Comparison of ENCODE assay signal across 39 cellular contexts in the genomic region with DNA sequence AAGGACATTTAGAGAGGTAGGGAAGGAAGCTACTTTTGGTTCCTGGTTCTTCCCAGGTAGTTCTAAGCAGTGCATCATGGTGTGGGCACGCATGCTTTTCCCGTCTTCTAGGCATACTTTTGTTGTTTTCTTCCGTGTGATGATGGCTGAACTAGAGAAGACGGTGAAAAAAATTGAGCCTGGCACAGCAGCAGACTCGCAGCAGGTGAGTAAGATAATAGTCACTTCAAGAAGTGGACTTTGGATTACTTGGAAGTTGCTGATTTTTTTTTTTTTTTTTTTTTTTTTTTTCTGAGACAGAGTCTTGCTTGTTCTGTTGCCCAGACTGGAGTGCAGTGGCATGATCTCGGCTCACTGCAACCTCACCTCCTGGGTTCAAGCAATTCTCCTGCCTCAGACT. TPM values are rescaled to one million over a fixed set of nuclear protein-coding genes. Genes with fewer than 3 reads are reported as not detected.
"Had no signal": no experiment of that assay in that cellular context is flagged by ENCODE, and none has a peak within 500 bp of the region (broad histone marks: within the 10 kb centered on the region; RNA-seq: fewer than 3 reads in every experiment).

No MANE protein-coding gene starts in this region.

- H3K27ac Mint-ChIP-seq: activated CD4-positive, alpha-beta memory T cell treated with anti-CD3 and anti-CD28 coated beads for 36 hours; activated CD4-positive, alpha-beta T cell treated with anti-CD3 and anti-CD28 coated beads, Interleukin-2, amount 10 ng/mL, durations not matched to agents 24 days and 14 days; activated naive CD4-positive, alpha-beta T cell treated with anti-CD3 and anti-CD28 coated beads for 36 hours; activated naive CD8-positive, alpha-beta T cell treated with anti-CD3 and anti-CD28 coated beads for 36 hours; activated T-helper 1 cell treated with anti-CD3 and anti-CD28 coated beads, Interleukin-12 subunit alpha, Interleukin-12 subunit beta, Interleukin-2, Interleukin-4 antibody, amounts not matched to agents 30 ng/mL and 10 ng/mL and 1 ng/mL, durations not matched to agents 14 hours and 24 hours and 36 hours; brain; endodermal cell; immature natural killer cell; nephron; stimulated activated memory B cell treated with anti-CD40 and anti-IgM and Interleukin-4, amounts not matched to agents 10 μg/mL and 1 μg/mL and 100 μg/mL, for 72 hours had no signal

- H3K9me3 ChIP-seq: adrenal gland, lower lobe of right lung, sigmoid colon, tibial artery had no signal

- H3K4me1 Mint-ChIP-seq: activated CD4-positive, alpha-beta T cell treated with anti-CD3 and anti-CD28 coated beads, Interleukin-2, amount 10 ng/mL, durations not matched to agents 24 days and 14 days; activated naive CD8-positive, alpha-beta T cell treated with anti-CD3 and anti-CD28 coated beads for 36 hours; brain; endodermal cell; immature natural killer cell; nephron; stimulated activated memory B cell treated with anti-CD40 and anti-IgM and Interleukin-4, amounts not matched to agents 10 μg/mL and 1 μg/mL and 100 μg/mL, for 72 hours; stimulated activated naive CD8-positive, alpha-beta T cell treated with anti-CD3 and anti-CD28 coated beads, Interleukin-15, amount 100 ng/mL, for 72 hours had no signal

- H3K4me1 ChIP-seq: adrenal gland, lower lobe of right lung, sigmoid colon, tibial artery had no signal

- H3K27me3 ChIP-seq: adrenal gland, sigmoid colon, tibial artery had no signal

- H3K4me3 Mint-ChIP-seq: activated CD4-positive, alpha-beta memory T cell treated with anti-CD3 and anti-CD28 coated beads for 36 hours; activated CD4-positive, alpha-beta T cell treated with anti-CD3 and anti-CD28 coated beads, Interleukin-2, amount 10 ng/mL, durations not matched to agents 24 days and 14 days; activated naive CD4-positive, alpha-beta T cell treated with anti-CD3 and anti-CD28 coated beads for 36 hours; activated naive CD8-positive, alpha-beta T cell treated with anti-CD3 and anti-CD28 coated beads for 36 hours; activated T-helper 1 cell treated with anti-CD3 and anti-CD28 coated beads, Interleukin-12 subunit alpha, Interleukin-12 subunit beta, Interleukin-2, Interleukin-4 antibody, amounts not matched to agents 30 ng/mL and 10 ng/mL and 1 ng/mL, durations not matched to agents 14 hours and 24 hours and 36 hours; brain; endodermal cell; immature natural killer cell; nephron; stimulated activated memory B cell treated with anti-CD40 and anti-IgM and Interleukin-4, amounts not matched to agents 10 μg/mL and 1 μg/mL and 100 μg/mL, for 72 hours; stimulated activated naive CD8-positive, alpha-beta T cell treated with anti-CD3 and anti-CD28 coated beads, Interleukin-15, amount 100 ng/mL, for 72 hours had no signal

- H3K27me3 Mint-ChIP-seq: activated CD4-positive, alpha-beta memory T cell treated with anti-CD3 and anti-CD28 coated beads for 36 hours; activated CD4-positive, alpha-beta T cell treated with anti-CD3 and anti-CD28 coated beads, Interleukin-2, amount 10 ng/mL, durations not matched to agents 24 days and 14 days; activated naive CD8-positive, alpha-beta T cell treated with anti-CD3 and anti-CD28 coated beads for 36 hours; brain; stimulated activated memory B cell treated with anti-CD40 and anti-IgM and Interleukin-4, amounts not matched to agents 10 μg/mL and 1 μg/mL and 100 μg/mL, for 72 hours; stimulated activated naive CD8-positive, alpha-beta T cell treated with anti-CD3 and anti-CD28 coated beads, Interleukin-15, amount 100 ng/mL, for 72 hours had no signal

- FAIRE-seq: kidney had no signal

- ATAC-seq: esophagus mucosa; left lobe of liver; lower lobe of right lung; stimulated activated memory B cell treated with anti-CD40 and anti-IgM and Interleukin-4, amounts not matched to agents 10 μg/mL and 1 μg/mL and 100 μg/mL, for 72 hours; stimulated activated naive CD8-positive, alpha-beta T cell treated with anti-CD3 and anti-CD28 coated beads, Interleukin-15, amount 100 ng/mL, for 72 hours had no signal

- H3K36me3 Mint-ChIP-seq: brain had no signal

- H3K9me3 Mint-ChIP-seq: activated CD4-positive, alpha-beta memory T cell treated with anti-CD3 and anti-CD28 coated beads for 36 hours; activated CD4-positive, alpha-beta T cell treated with anti-CD3 and anti-CD28 coated beads, Interleukin-2, amount 10 ng/mL, durations not matched to agents 24 days and 14 days; activated naive CD4-positive, alpha-beta T cell treated with anti-CD3 and anti-CD28 coated beads for 36 hours; activated naive CD8-positive, alpha-beta T cell treated with anti-CD3 and anti-CD28 coated beads for 36 hours; activated T-helper 1 cell treated with anti-CD3 and anti-CD28 coated beads, Interleukin-12 subunit alpha, Interleukin-12 subunit beta, Interleukin-2, Interleukin-4 antibody, amounts not matched to agents 30 ng/mL and 10 ng/mL and 1 ng/mL, durations not matched to agents 14 hours and 24 hours and 36 hours; brain; endodermal cell; immature natural killer cell; nephron; stimulated activated memory B cell treated with anti-CD40 and anti-IgM and Interleukin-4, amounts not matched to agents 10 μg/mL and 1 μg/mL and 100 μg/mL, for 72 hours; stimulated activated naive CD8-positive, alpha-beta T cell treated with anti-CD3 and anti-CD28 coated beads, Interleukin-15, amount 100 ng/mL, for 72 hours had no signal

- H3K4me3 ChIP-seq: adrenal gland, lower lobe of right lung, sigmoid colon, smooth muscle cell, tibial artery had no signal

- H3K4me2 ChIP-seq: smooth muscle cell had no signal

- H3K36me3 ChIP-seq: adrenal gland, lower lobe of right lung, sigmoid colon, tibial artery had no signal

- H3K27ac ChIP-seq: adrenal gland, lower lobe of right lung, sigmoid colon, tibial artery, VCaP had no signal

- DNase-seq: activated CD4-positive, alpha-beta memory T cell treated with anti-CD3 and anti-CD28 coated beads for 36 hours; activated CD4-positive, alpha-beta T cell treated with anti-CD3 and anti-CD28 coated beads, Interleukin-2, amount 10 ng/mL, durations not matched to agents 24 days and 14 days; activated CD8-positive, alpha-beta memory T cell treated with anti-CD3 and anti-CD28 coated beads, Interleukin-2, amount 50 U/mL, for 4 hours; activated effector memory CD4-positive, alpha-beta T cell treated with anti-CD3 and anti-CD28 coated beads, Interleukin-2, amount 50 U/mL, for 16 hours; activated naive CD4-positive, alpha-beta T cell treated with anti-CD3 and anti-CD28 coated beads for 36 hours; activated naive CD8-positive, alpha-beta T cell treated with anti-CD3 and anti-CD28 coated beads for 36 hours; activated T-cell treated with anti-CD3 and anti-CD28 coated beads, Interleukin-2, amount 50 U/mL, for 1 hour; adrenal gland; aorta; endodermal cell; foreskin fibroblast; head of caudate nucleus; hypothalamus; immature natural killer cell; kidney; lower lobe of right lung; mesenchymal stem cell; retina; sigmoid colon; stimulated activated CD4-positive, alpha-beta T cell treated with anti-CD3 and anti-CD28 coated beads, Interleukin-1b, Interleukin-23, amount 100 ng/mL, for 48 hours; stimulated activated CD4-positive, alpha-beta T cell treated with anti-CD3 and anti-CD28 coated beads, Interleukin-4, amount 100 ng/mL, for 4 hours; stimulated activated CD8-positive, alpha-beta memory T cell treated with anti-CD3 and anti-CD28 coated beads, Interleukin-4, amount 100 ng/mL, for 48 hours; stimulated activated naive CD8-positive, alpha-beta T cell treated with anti-CD3 and anti-CD28 coated beads, Interleukin-15, amount 100 ng/mL, for 72 hours; tibial artery had no signal

RNA-seq across cellular contexts. Expression of a gene that starts 17.9 kb away (rescaled TPM):
- total RNA-seq: activated CD4-positive, alpha-beta memory T cell treated with anti-CD3 and anti-CD28 coated beads for 36 hours; activated CD4-positive, alpha-beta T cell treated with anti-CD3 and anti-CD28 coated beads, Interleukin-2, amount 10 ng/mL, durations not matched to agents 24 days and 14 days; activated CD8-positive, alpha-beta memory T cell treated with anti-CD3 and anti-CD28 coated beads for 36 hours; activated naive CD4-positive, alpha-beta T cell treated with anti-CD3 and anti-CD28 coated beads for 36 hours; activated naive CD8-positive, alpha-beta T cell treated with anti-CD3 and anti-CD28 coated beads for 36 hours; activated T-helper 1 cell treated with anti-CD3 and anti-CD28 coated beads, Interleukin-12 subunit alpha, Interleukin-12 subunit beta, Interleukin-2, Interleukin-4 antibody, amounts not matched to agents 30 ng/mL and 10 ng/mL and 1 ng/mL, durations not matched to agents 14 hours and 24 hours and 36 hours; adrenal gland; aorta; cardiac septum; cerebellum; endodermal cell; esophagus mucosa; kidney; left lobe of liver; lower lobe of right lung; osteoblast; posterior vena cava; sigmoid colon; smooth muscle cell; T-helper 1 cell treated with Interleukin-12 subunit alpha and Interleukin-12 subunit beta and Interleukin-4 antibody, amounts not matched to agents 30 ng/mL and 1 ng/mL, for 36 hours; ureter had no signal
- polyA plus RNA-seq: adrenal gland, aorta, immature natural killer cell, sigmoid colon, smooth muscle cell had no signal
